Comparison of ENCODE assay signal across 8 cellular contexts in the genomic region with DNA sequence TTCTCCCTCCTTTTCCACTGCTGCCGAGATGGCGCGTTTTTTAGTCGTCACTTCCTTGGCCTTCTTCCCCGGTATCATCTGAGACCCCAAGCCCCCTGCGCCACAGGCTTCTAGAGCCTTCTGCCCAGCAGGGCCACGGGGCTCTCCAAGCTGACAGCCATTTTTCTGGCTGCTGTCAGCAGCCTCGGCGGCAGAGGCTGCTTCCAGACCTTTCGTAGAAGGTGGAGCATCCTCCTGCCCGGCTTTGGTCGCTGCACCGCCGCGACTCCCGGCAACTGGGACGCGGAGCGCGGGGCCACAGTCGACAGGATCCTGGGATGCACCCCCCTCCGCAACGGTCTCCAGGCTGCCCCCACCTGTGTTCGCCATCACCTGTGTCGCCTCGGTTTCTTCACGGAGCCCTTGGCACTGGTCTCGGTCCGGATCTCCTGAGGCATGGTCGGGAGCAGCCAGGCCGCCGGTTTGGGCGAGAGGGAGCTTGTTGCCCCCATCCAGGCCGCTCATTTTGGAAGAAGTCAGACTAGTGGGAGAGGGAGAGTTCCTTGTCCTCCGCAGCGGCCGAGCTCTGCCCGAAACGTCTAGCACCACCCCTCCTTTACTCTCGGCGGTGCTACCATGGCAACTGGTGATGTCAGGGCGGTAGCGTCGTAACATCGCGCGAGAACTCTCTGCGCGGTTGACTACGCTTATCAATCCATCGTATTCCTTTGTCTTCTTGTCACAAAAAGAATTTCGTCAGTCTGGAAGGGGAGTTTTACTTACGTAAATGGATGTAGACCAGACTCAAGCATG. TPM values are rescaled to one million over a fixed set of nuclear protein-coding genes. Genes with fewer than 3 reads are reported as not detected.
DNase-seq lines count a peak whose midpoint lies in the region; ATAC-seq and TF ChIP-seq lines count a peak whose summit lies in the region.

Gene TSPYL4 (minus strand): TSS at position 571 of the 792 bp plus-strand sequence. CDS start 67 bp downstream, at position 504.

- peak within 1 kb of the TSS; percentile 96 for H3K4me3 ChIP-seq in epithelial cell of proximal tubule (ENCODE audit: low read depth, low read length)
- peak within 1 kb of the TSS; percentile 75 for H3K4me3 ChIP-seq in mononuclear cell (ENCODE audit: low read length)

- no peak for TF ChIP-seq RAD21 in Ishikawa (IDR thresholded peaks at IDR 0.05; ENCODE audit: low read depth)

- peak; percentile 99 for ATAC-seq in GM21619 (IDR thresholded peaks at IDR 0.05; ENCODE audit: unreplicated experiment)

- 0 out of 2 replicates have a peak, but pooled peaks have one; percentile 15 for TF ChIP-seq EP300 in Ishikawa (IDR thresholded peaks at IDR 0.05; ENCODE audit: borderline replicate concordance)

- H3K9me3 ChIP-seq in mononuclear cell (ENCODE audit: low read depth, low read length) = no peaks in the 10 kb centered on the region

- H3K4me1 ChIP-seq in mononuclear cell (ENCODE audit: insufficient read depth, low read length) = peaks cover 29% of the 10 kb centered on the region

- no peak for TF ChIP-seq CTCF in epithelial cell of proximal tubule (conservative IDR thresholded peaks at IDR 0.05; ENCODE audit: low read depth, low read length)

- DNase-seq in DMS153 (lab: John Stamatoyannopoulos, UW) (peak; percentile 93), OCI-M1 (lab: John Stamatoyannopoulos, UW) (peak; percentile 99), activated T-cell treated with anti-CD3 and anti-CD28 coated beads for 24 hours (ENCODE audit: low read depth) (peak; percentile 85), epithelial cell of proximal tubule (ENCODE audit: low read depth) (peak; percentile 78)
- DNase-seq in stimulated activated CD8-positive, alpha-beta memory T cell treated with anti-CD3 and anti-CD28 coated beads, Interleukin-2, amount 100 ng/mL, for 48 hours (ENCODE audit: low read depth in 2 of 2) = peak; percentile 79 to 83

- H3K27me3 ChIP-seq in mononuclear cell (ENCODE audit: insufficient read depth, low read length) = no peaks in the 10 kb centered on the region

TF ChIP-seq in Ishikawa, 13 proteins besides CTCF, POLR2A, EP300 and RAD21:
- TF ChIP-seq CREB1 (IDR thresholded peaks at IDR 0.05; ENCODE audit: low read depth) (peak; percentile 82), YY1 (IDR thresholded peaks at IDR 0.05; ENCODE audit: low read depth) (peak; percentile 61; the same call in 1 of the 2 replicates), MAX (IDR thresholded peaks at IDR 0.05) (peak; percentile 40; the same call in 1 of the 2 replicates), TEAD4 (IDR thresholded peaks at IDR 0.05) (no peak)

RNA-seq across cellular contexts. Expression of gene TSPYL4, which starts in this region (rescaled TPM):
- total RNA-seq in epithelial cell of proximal tubule = 8.5 and 10.5 TPM in 2 replicates
- 39.8 TPM for total RNA-seq in mononuclear cell

Comparison
In these comparisons a context has a peak if more than half of its experiments do, and no peak if none do; other contexts are left out.
1. Peak in every context shown above with its lines: DNase-seq, ATAC-seq and H3K4me3 ChIP-seq.